16 cellular contexts compared by ENCODE assay signal in the genomic region with DNA sequence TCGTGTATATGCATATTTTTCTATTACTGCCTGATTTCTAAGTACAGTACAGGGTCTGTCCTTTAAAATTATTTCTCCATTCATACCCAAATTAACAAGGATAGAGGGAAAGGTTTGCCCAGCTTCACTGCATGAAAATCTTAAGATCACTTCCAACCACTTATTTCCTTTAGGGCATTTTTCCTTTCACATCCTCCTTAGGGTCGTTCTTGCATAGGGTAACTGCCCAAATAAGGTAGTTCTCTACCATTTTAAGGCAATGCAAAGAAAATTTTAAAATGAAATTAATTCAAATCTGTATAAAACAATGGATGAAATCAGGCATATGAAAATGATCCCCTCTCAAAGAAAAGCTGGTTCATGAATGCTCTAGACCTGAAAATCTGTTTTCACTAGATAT. TPM values are rescaled to one million over a fixed set of nuclear protein-coding genes. Genes with fewer than 3 reads are reported as not detected.
DNase-seq lines count a peak whose midpoint lies in the region; ATAC-seq and TF ChIP-seq lines count a peak whose summit lies in the region.
"Had no signal": no experiment of that assay in that cellular context is flagged by ENCODE, and none has a peak within 500 bp of the region (broad histone marks: within the 10 kb centered on the region; RNA-seq: fewer than 3 reads in every experiment).

No MANE protein-coding gene starts in this region.

- H2AK5ac ChIP-seq in mesenchymal stem cell (ENCODE audit: low read length, severe bottlenecking): no peak overlapping the region

- no CpG with 5 or more reads among the region's 2 CpGs for WGBS in mesenchymal stem cell

- peak overlapping the region; percentile 100 for H3K4me2 ChIP-seq in mesenchymal stem cell (ENCODE audit: low read length, poor library complexity, severe bottlenecking)

- H3K27ac ChIP-seq in HUES6 (ENCODE audit: low read depth, low read length) (no peak overlapping the region), mesenchymal stem cell (ENCODE audit: low read length, poor library complexity, severe bottlenecking) (no peak overlapping the region)
- H3K27ac ChIP-seq: cardiac muscle cell, heart left ventricle, spleen had no signal

- BruUV-seq in Calu3 (replicated peaks; lab: Mats Ljungman, UMichigan): no TSS peak

- H3K79me1 ChIP-seq in mesenchymal stem cell (replicated peaks; ENCODE audit: low read length, poor library complexity, severe bottlenecking): no peaks in the 10 kb centered on the region

- ATAC-seq in T-helper 17 cell: no peak

- peak overlapping the region; percentile 61 for H3K4me3 ChIP-seq in HUES6 (ENCODE audit: low read depth, low read length)
- no peak overlapping the region for H3K4me3 ChIP-seq in mesenchymal stem cell (ENCODE audit: insufficient read depth in 1 of 2, low read depth in 1 of 2, low read length in 2 of 2)

- no peak overlapping the region for H3K4ac ChIP-seq in mesenchymal stem cell (ENCODE audit: low read depth in 1 of 2, low read length in 2 of 2)

- H3K18ac ChIP-seq in mesenchymal stem cell (ENCODE audit: low read depth in 1 of 2, low read length in 2 of 2): no peak overlapping the region

- H3K9me3 ChIP-seq in HUES6 (ENCODE audit: control insufficient read depth, insufficient read depth, low read depth, low read length): no peaks in the 10 kb centered on the region
- H3K9me3 ChIP-seq in T-helper 17 cell (ENCODE audit: control insufficient read depth, low read length, poor library complexity, severe bottlenecking): no peaks in the 10 kb centered on the region
- no peaks in the 10 kb centered on the region for H3K9me3 ChIP-seq in mesenchymal stem cell (ENCODE audit: control insufficient read depth, low read length)
- H3K9me3 ChIP-seq: heart left ventricle, spleen had no signal

- no peak overlapping the region for H4K91ac ChIP-seq in mesenchymal stem cell (ENCODE audit: low read length)

- H3K27me3 Mint-ChIP-seq in Calu3 (ENCODE audit: unreplicated experiment) (peaks cover 9% of the 10 kb centered on the region), T-helper 17 cell (peaks cover 81% of the 10 kb centered on the region)

- H2AFZ ChIP-seq in mesenchymal stem cell (ENCODE audit: low read depth, low read length): no peak overlapping the region

- H2BK5ac ChIP-seq in mesenchymal stem cell (ENCODE audit: low read depth, low read length, poor library complexity, severe bottlenecking): no peak overlapping the region

- H3K27ac Mint-ChIP-seq in Calu3 (ENCODE audit: unreplicated experiment) (no peak overlapping the region), T-helper 17 cell (no peak overlapping the region)
- H3K27ac Mint-ChIP-seq: IgD-negative memory B cell had no signal

- no peak overlapping the region for H3K23ac ChIP-seq in mesenchymal stem cell (ENCODE audit: low read length in 2 of 2)

- no peak overlapping the region for H2BK120ac ChIP-seq in mesenchymal stem cell (ENCODE audit: low read depth, low read length)

- H3K36me3 ChIP-seq in HUES6 (ENCODE audit: control insufficient read depth, insufficient read depth, low read length) (no peaks in the 10 kb centered on the region), mesenchymal stem cell (ENCODE audit: control insufficient read depth in 1 of 2, insufficient read depth in 2 of 2, low read depth in 1 of 2, low read length in 2 of 2) (no peaks in the 10 kb centered on the region)
- H3K36me3 ChIP-seq: cardiac muscle cell, heart left ventricle, spleen had no signal

- H3K36me3 Mint-ChIP-seq in Calu3 (ENCODE audit: insufficient read depth, unreplicated experiment): peaks cover 18% of the 10 kb centered on the region
- H3K36me3 Mint-ChIP-seq in T-helper 17 cell (ENCODE audit: low read depth): peaks cover 4% of the 10 kb centered on the region
- H3K36me3 Mint-ChIP-seq: IgD-negative memory B cell had no signal

- H3K4me1 ChIP-seq in HUES6 (ENCODE audit: control insufficient read depth, insufficient read depth, low read length): peaks cover 16% of the 10 kb centered on the region
- H3K4me1 ChIP-seq in mesenchymal stem cell (ENCODE audit: control insufficient read depth, insufficient read depth, low read depth, low read length): peaks cover 14% of the 10 kb centered on the region

- no peak for DNase-seq in Calu3
- DNase-seq in T-helper 17 cell: no peak
- DNase-seq in mesenchymal stem cell: no peak
- DNase-seq in COLO829 (ENCODE audit: low spot score): no peak
- DNase-seq in retina: no peak
- no peak for DNase-seq in NCI-H146 treated with DMSO at 0.1 percent for 48 hours (lab: John Stamatoyannopoulos, UW; ENCODE audit: unreplicated experiment)
- no peak for DNase-seq in medulla oblongata (ENCODE audit: extremely low spot score)
- DNase-seq: NCI-H2029 treated with DMSO at 0.1 percent for 48 hours, occipital lobe had no signal

- H4K8ac ChIP-seq in mesenchymal stem cell (ENCODE audit: low read length): no peak overlapping the region

- H2BK15ac ChIP-seq in mesenchymal stem cell (ENCODE audit: low read depth, poor library complexity, severe bottlenecking): no peak overlapping the region

- H3K9ac ChIP-seq in HUES6 (ENCODE audit: low read length) (no peak overlapping the region), mesenchymal stem cell (ENCODE audit: low read length) (no peak overlapping the region)

- H3K4me3 Mint-ChIP-seq in Calu3 (ENCODE audit: low read depth, unreplicated experiment) (peak overlapping the region; percentile 72), T-helper 17 cell (peak overlapping the region; percentile 78)

- H3K4me1 Mint-ChIP-seq in Calu3 (ENCODE audit: low read depth, unreplicated experiment): peaks cover 22% of the 10 kb centered on the region
- peaks cover 28% of the 10 kb centered on the region for H3K4me1 Mint-ChIP-seq in T-helper 17 cell

- intact Hi-C loops in Calu3 (cut with micrococcal nuclease; ENCODE audit: unreplicated experiment): loop anchor here (5.0 to 10.0 kb wide), 3 partner anchors 40 to 758 kb away; a partner anchor contains a TSS

- H2BK12ac ChIP-seq in mesenchymal stem cell (ENCODE audit: low read length in 2 of 2): no peak overlapping the region

- CTCF ChIA-PET in Calu3 (lab: Charles Lee): interaction anchor here (1.6 kb wide), 1 partner anchor 10 kb away, joined by 11 read pairs; no protein-coding TSS in a partner anchor

- no peak overlapping the region for H3K14ac ChIP-seq in mesenchymal stem cell (ENCODE audit: low read length in 2 of 2)

- H3K9me3 Mint-ChIP-seq in Calu3 (ENCODE audit: low read depth, unreplicated experiment): no peaks in the 10 kb centered on the region

- peaks cover 97% of the 10 kb centered on the region for H3K27me3 ChIP-seq in HUES6 (ENCODE audit: control insufficient read depth, insufficient read depth, low read length)
- peaks cover 56 to 82% of the 10 kb centered on the region in 2 experiments for H3K27me3 ChIP-seq in mesenchymal stem cell (ENCODE audit: control insufficient read depth in 1 of 2, insufficient read depth in 1 of 2, low read length in 2 of 2)

- no peak for TF ChIP-seq CTCF in Calu3 (IDR thresholded peaks at IDR 0.05; ENCODE audit: unreplicated experiment)

RNA-seq across cellular contexts. Expression of a gene that starts 4.1 kb away (rescaled TPM):
- total RNA-seq in Calu3 (2022) (not detected in 2 replicates), T-helper 17 cell (not detected)
- polyA plus RNA-seq in mesenchymal stem cell (2013, experiment 1 of 2): 0.01 TPM
- polyA plus RNA-seq in mesenchymal stem cell (2013, experiment 2 of 2): not detected
- total RNA-seq: heart left ventricle, left ventricle myocardium superior, spleen had no signal
- polyA plus RNA-seq: heart left ventricle, IgD-negative memory B cell, spleen had no signal

RNA-seq across cellular contexts. Expression of a gene that starts 17.1 kb away (rescaled TPM):
- 17.8 and 25.9 TPM in 2 replicates for total RNA-seq in Calu3 (2022)
- total RNA-seq in T-helper 17 cell: not detected
- polyA plus RNA-seq in mesenchymal stem cell (2013, experiment 1 of 2): 206 TPM
- polyA plus RNA-seq in mesenchymal stem cell (2013, experiment 2 of 2): 217 TPM
- polyA plus RNA-seq: IgD-negative memory B cell had no signal

RNA-seq across cellular contexts. Expression of a gene that starts 50.0 kb away (rescaled TPM):
- total RNA-seq in Calu3 (2022) (4.4 and 4.9 TPM in 2 replicates), T-helper 17 cell (not detected)
- not detected for polyA plus RNA-seq in mesenchymal stem cell (2013, experiment 1 of 2)
- not detected for polyA plus RNA-seq in mesenchymal stem cell (2013, experiment 2 of 2)
- total RNA-seq: cardiac muscle cell, endothelial cell of umbilical vein, heart left ventricle, left ventricle myocardium superior, occipital lobe, spleen had no signal
- polyA plus RNA-seq: endothelial cell of umbilical vein, heart left ventricle, IgD-negative memory B cell, spleen had no signal

RNA-seq across cellular contexts. Expression of a gene that starts 56.3 kb away (rescaled TPM):
- total RNA-seq in Calu3 (2022) (10.1 and 12.5 TPM in 2 replicates), T-helper 17 cell (not detected)
- 0.04 TPM for polyA plus RNA-seq in mesenchymal stem cell (2013, experiment 1 of 2)
- polyA plus RNA-seq in mesenchymal stem cell (2013, experiment 2 of 2): 0.08 TPM
- total RNA-seq: left ventricle myocardium superior, spleen had no signal
- polyA plus RNA-seq: IgD-negative memory B cell had no signal

Comparison
In these comparisons a context has a peak if more than half of its experiments do, and no peak if none do; other contexts are left out.
1. RNA of a gene that starts 17.1 kb away (total RNA-seq): 17.8 to 25.9 TPM in Calu3; not detected in T-helper 17 cell; every median in the first group is over 10 times any median in the second.